10 cellular contexts compared by ENCODE assay signal in the genomic region with DNA sequence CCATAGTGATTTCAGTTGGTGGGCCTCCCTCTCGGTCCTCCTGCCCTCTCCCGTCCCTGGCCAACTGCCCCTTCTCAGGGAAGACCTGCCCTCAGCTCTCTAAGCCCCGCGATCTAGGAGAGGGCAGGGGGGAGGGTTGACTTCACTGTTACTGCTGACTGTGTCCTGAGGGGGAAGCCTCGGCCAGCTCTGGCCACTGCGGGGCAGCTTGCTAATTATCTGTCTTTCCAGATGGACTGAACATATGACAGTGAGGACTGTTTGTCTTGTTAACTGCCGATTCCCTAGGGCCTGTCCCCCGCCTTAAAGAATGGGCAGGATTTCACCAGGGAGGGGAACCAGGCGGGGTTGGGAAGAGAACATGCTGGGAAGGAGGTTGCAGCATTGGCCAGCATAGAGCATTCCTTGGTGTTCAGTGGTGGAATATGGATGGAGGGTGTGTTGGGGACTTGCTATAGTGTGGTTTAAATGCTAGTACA. TPM values are rescaled to one million over a fixed set of nuclear protein-coding genes. Genes with fewer than 3 reads are reported as not detected.
A peak's percentile ranks its signal among the peaks of the same experiment; 100 is the strongest.
DNase-seq lines count a peak whose midpoint lies in the region; ATAC-seq and TF ChIP-seq lines count a peak whose summit lies in the region.
"Had no signal": no experiment of that assay in that cellular context is flagged by ENCODE, and none has a peak within 500 bp of the region (broad histone marks: within the 10 kb centered on the region; RNA-seq: fewer than 3 reads in every experiment).

No MANE protein-coding gene starts in this region.

- no peak overlapping the region for H3K27ac ChIP-seq in HEK293 (ENCODE audit: extremely low read depth, low read depth, low read length)
- peak overlapping the region in 6 of 10 donors; percentile 43 to 70 (median 56) for H3K27ac ChIP-seq in heart right ventricle
- H3K27ac ChIP-seq in stomach smooth muscle (ENCODE audit: low read length): peak overlapping the region; percentile 11
- H3K27ac ChIP-seq: right lobe of liver had no signal

- CTCF ChIA-PET in HEK293 (lab: Yijun Ruan, JAX): no interaction called here

- H3K4me1 ChIP-seq in HEK293 (ENCODE audit: control insufficient read depth, insufficient read depth, low read length): peaks cover 2% of the 10 kb centered on the region; the same call in 1 of the 2 replicates
- H3K4me1 ChIP-seq in adipocyte (ENCODE audit: control insufficient read depth, insufficient read depth, low read length): peaks cover 30% of the 10 kb centered on the region
- peaks cover 2 to 41% (median 21%) of the 10 kb centered on the region in 9 donors for H3K4me1 ChIP-seq in heart right ventricle
- peaks cover 15% of the 10 kb centered on the region for H3K4me1 ChIP-seq in stomach smooth muscle (ENCODE audit: control insufficient read depth, insufficient read depth, low read length)
- H3K4me1 ChIP-seq: right lobe of liver had no signal

- POLR2A ChIA-PET in HEK293 (lab: Yijun Ruan, JAX): no interaction called here

- DNase-seq in adipocyte (ENCODE audit: low read depth): peak; percentile 33
- peak; percentile 59 to 67 for DNase-seq in heart right ventricle
- DNase-seq in NCI-H1436 treated with DMSO at 0.1 percent for 48 hours (lab: John Stamatoyannopoulos, UW): no peak
- DNase-seq: activated CD4-positive, alpha-beta memory T cell treated with anti-CD3 and anti-CD28 coated beads, Interleukin-2, amount 10 ng/mL, durations not matched to agents 7 days and 5 days; right lobe of liver had no signal

- no peaks in the 10 kb centered on the region for H3K27me3 ChIP-seq in adipocyte (replicated peaks; ENCODE audit: control insufficient read depth, insufficient read depth, low read length)
- H3K27me3 ChIP-seq in heart right ventricle: no peaks in the 10 kb centered on the region
- no peaks in the 10 kb centered on the region for H3K27me3 ChIP-seq in stomach smooth muscle (ENCODE audit: control insufficient read depth in 1 of 2, insufficient read depth in 2 of 2, low read length in 2 of 2)
- H3K27me3 ChIP-seq: right lobe of liver had no signal

- TF ChIP-seq CTCF in HEK293 (tag by site-specific recombination; IDR thresholded peaks at IDR 0.05): no peak
- peak in 1 of 9 donors; percentile 3 for TF ChIP-seq CTCF in heart right ventricle (IDR thresholded peaks at IDR 0.05)

- 44 to 45% methylated on average over 9 of the region's 9 CpGs for WGBS in heart right ventricle, 2 donors

- H3K36me3 ChIP-seq in HEK293 (ENCODE audit: control insufficient read depth in 2 of 2, insufficient read depth in 1 of 2, low read length in 2 of 2): peaks cover 0 to 28% of the 10 kb centered on the region in 2 experiments; a peak in 1 of 3 replicates
- H3K36me3 ChIP-seq in adipocyte (ENCODE audit: control insufficient read depth, insufficient read depth, low read length, severe bottlenecking): no peaks in the 10 kb centered on the region
- peaks cover 0 to 24% (median 0%) of the 10 kb centered on the region in 9 donors for H3K36me3 ChIP-seq in heart right ventricle
- peaks cover 9 to 15% of the 10 kb centered on the region in 2 donors for H3K36me3 ChIP-seq in stomach smooth muscle (ENCODE audit: control insufficient read depth in 2 of 2, insufficient read depth in 2 of 2, low read length in 2 of 2)
- H3K36me3 ChIP-seq: right lobe of liver had no signal

- intact Hi-C loops in heart right ventricle (cut with DNase I): loop anchor here in 1 of 10 donors (10.0 kb wide), 1 partner anchor 86 kb away; no protein-coding TSS in a partner anchor

- ATAC-seq in heart right ventricle (peak; percentile 78 to 92 (median 86)), HG02852 (IDR thresholded peaks at IDR 0.05; ENCODE audit: unreplicated experiment) (no peak), GM19397 (IDR thresholded peaks at IDR 0.05; ENCODE audit: unreplicated experiment) (no peak)
- ATAC-seq: stimulated activated effector memory CD8-positive, alpha-beta T cell treated with anti-CD3 and anti-CD28 coated beads, Interleukin-12 subunit alpha, Interleukin-12 subunit beta, amount 100 ng/mL, for 72 hours had no signal

- H3K9me3 ChIP-seq in HEK293 (ENCODE audit: control insufficient read depth, insufficient read depth, low read depth, low read length): no peaks in the 10 kb centered on the region
- no peaks in the 10 kb centered on the region for H3K9me3 ChIP-seq in adipocyte (ENCODE audit: control insufficient read depth, low read length)
- H3K9me3 ChIP-seq in heart right ventricle: no peaks in the 10 kb centered on the region
- no peaks in the 10 kb centered on the region for H3K9me3 ChIP-seq in stomach smooth muscle (ENCODE audit: control insufficient read depth in 2 of 2, low read length in 2 of 2)
- H3K9me3 ChIP-seq: right lobe of liver had no signal

- H3K4me3 ChIP-seq in HEK293 (ENCODE audit: low read depth, low read length) (no peak overlapping the region), adipocyte (ENCODE audit: low read length) (peak overlapping the region; percentile 37), heart right ventricle (peak overlapping the region in 2 of 10 donors; percentile 10 to 13), stomach smooth muscle (ENCODE audit: low read length in 2 of 2) (no peak overlapping the region)
- H3K4me3 ChIP-seq: right lobe of liver had no signal

- no peak overlapping the region for H3K9ac ChIP-seq in adipocyte (ENCODE audit: low read length)
- no peak overlapping the region for H3K9ac ChIP-seq in stomach smooth muscle (ENCODE audit: low read length in 2 of 2)

TF ChIP-seq in HEK293, 187 proteins besides CTCF, POLR2A, EP300 and RAD21:
- no peak for TF ChIP-seq ZNF157 (tag by site-specific recombination; IDR thresholded peaks at IDR 0.05)
- TF ChIP-seq KLF1 (tag by site-specific recombination; IDR thresholded peaks at IDR 0.05): peak; percentile 73
- no peak for TF ChIP-seq ZBTB17 (tag by site-specific recombination; IDR thresholded peaks at IDR 0.05)
- TF ChIP-seq ZNF37A (tag by site-specific recombination; IDR thresholded peaks at IDR 0.05): no peak
- peak; percentile 89 for TF ChIP-seq KLF17 (tag by site-specific recombination; IDR thresholded peaks at IDR 0.05)
- TF ChIP-seq ZIC2 (tag by site-specific recombination; IDR thresholded peaks at IDR 0.05): peak; percentile 52
TF ChIP-seq in HEK293: peak in this region for 3.

RNA-seq across cellular contexts. Expression of gene NIPAL3, which starts 22.9 kb away (rescaled TPM):
- 10 to 100 TPM; 21.5 to 44.9 (median 27.2) TPM for total RNA-seq in heart right ventricle
- 1 to 10 TPM; 5.3 to 9.8 TPM for polyA plus RNA-seq in heart right ventricle

RNA-seq across cellular contexts. Expression of gene STPG1, which starts 24.9 kb away (rescaled TPM):
- 1 to 10 TPM; 2.7 to 6.6 (median 4.5) TPM for total RNA-seq in heart right ventricle
- 1 to 10 TPM; 3.3 to 5.7 TPM for polyA plus RNA-seq in heart right ventricle

Comparison
In these comparisons a context has a peak if more than half of its experiments do, and no peak if none do; other contexts are left out.
1. ATAC-seq: peak in heart right ventricle (8 of 8); none in HG02852 (single experiment) and GM19397 (single experiment).